Comparison of ENCODE assay signal across 19 cellular contexts in the genomic region with DNA sequence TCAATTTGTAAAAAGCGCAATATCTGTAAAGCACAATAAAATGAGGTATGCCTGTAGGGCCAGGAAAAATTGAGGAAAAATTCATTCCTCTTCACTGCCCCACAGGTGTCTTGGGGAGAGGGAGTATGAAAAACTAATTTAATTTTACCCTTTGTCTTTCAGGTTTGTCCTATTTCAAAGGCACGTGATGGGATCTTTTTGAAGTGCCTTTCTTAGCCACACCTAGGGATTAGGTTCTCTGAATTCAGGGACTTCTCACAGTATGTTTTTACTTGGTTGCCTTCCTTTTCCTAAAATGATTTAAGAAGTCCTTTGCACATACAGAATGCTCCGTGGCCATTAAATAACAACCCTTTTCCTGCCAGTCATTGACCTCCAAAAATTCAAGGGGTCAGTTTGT.
DNase-seq lines count a peak whose midpoint lies in the region; ATAC-seq and TF ChIP-seq lines count a peak whose summit lies in the region.
"Had no signal": no experiment of that assay in that cellular context is flagged by ENCODE, and none has a peak within 500 bp of the region (broad histone marks: within the 10 kb centered on the region; RNA-seq: fewer than 3 reads in every experiment).

No MANE protein-coding gene starts in this region.

- no peak overlapping the region for H2BK5ac ChIP-seq in H9 (ENCODE audit: insufficient read length, low read length)

- H3K27me3 Mint-ChIP-seq in activated CD4-positive, alpha-beta memory T cell treated with anti-CD3 and anti-CD28 coated beads for 36 hours = no peaks in the 10 kb centered on the region
- H3K27me3 Mint-ChIP-seq in activated CD4-positive, alpha-beta memory T cell treated with anti-CD3 and anti-CD28 coated beads, Interleukin-2, amount 10 ng/mL, durations not matched to agents 7 days and 5 days = no peaks in the 10 kb centered on the region
- H3K27me3 Mint-ChIP-seq in H9 (ENCODE audit: low read depth) = no peaks in the 10 kb centered on the region
- no peaks in the 10 kb centered on the region for H3K27me3 Mint-ChIP-seq in T-helper 17 cell
- H3K27me3 Mint-ChIP-seq in naive B cell = no peaks in the 10 kb centered on the region
- H3K27me3 Mint-ChIP-seq: stimulated activated naive CD8-positive, alpha-beta T cell treated with anti-CD3 and anti-CD28 coated beads, Interleukin-15, amount 100 ng/mL, for 72 hours had no signal

- H3K27ac ChIP-seq in H9 (ENCODE audit: insufficient read length, low read depth, low read length) = peak overlapping the region; percentile 27
- no peak overlapping the region for H3K27ac ChIP-seq in substantia nigra (ENCODE audit: low read depth, low read length, poor library complexity, severe bottlenecking)
- H3K27ac ChIP-seq: SJSA1 had no signal

- H3K23ac ChIP-seq in H9 (ENCODE audit: insufficient read length, low read depth, low read length) = no peak overlapping the region

- H3K79me2 ChIP-seq in H9 (ENCODE audit: insufficient read depth, low read length) = peaks cover 3% of the 10 kb centered on the region; the same call in 1 of the 2 replicates

- H3K23me2 ChIP-seq in H9 (ENCODE audit: insufficient read length, low read depth, low read length, poor library complexity, severe bottlenecking) = no peaks in the 10 kb centered on the region

- H3K9me3 Mint-ChIP-seq in activated CD4-positive, alpha-beta memory T cell treated with anti-CD3 and anti-CD28 coated beads for 36 hours = peaks cover 3% of the 10 kb centered on the region
- no peaks in the 10 kb centered on the region for H3K9me3 Mint-ChIP-seq in activated CD4-positive, alpha-beta memory T cell treated with anti-CD3 and anti-CD28 coated beads, Interleukin-2, amount 10 ng/mL, durations not matched to agents 7 days and 5 days
- H3K9me3 Mint-ChIP-seq in H9 = peaks cover 14 to 18% of the 10 kb centered on the region in 2 experiments
- peaks cover 0 to 4% (median 0%) of the 10 kb centered on the region in 7 donors for H3K9me3 Mint-ChIP-seq in naive B cell

- no CpG with 5 or more reads among the region's 3 CpGs for WGBS in H9 (ENCODE audit: extremely low coverage, insufficient read length, low lambda C conversion rate)

- H3K27me3 ChIP-seq in H9 (ENCODE audit: insufficient read depth, low read length) = no peaks in the 10 kb centered on the region
- H3K27me3 ChIP-seq: SJSA1 had no signal

- no peak overlapping the region for H4K8ac ChIP-seq in H9 (replicated peaks; ENCODE audit: insufficient read length, low read depth, low read length)

- H4K5ac ChIP-seq in H9 (ENCODE audit: insufficient read length, low read depth, low read length) = no peak overlapping the region

- TF ChIP-seq CTCF in H9 (conservative IDR thresholded peaks at IDR 0.05) = no peak

- H2BK12ac ChIP-seq in H9 (ENCODE audit: insufficient read length, low read depth, low read length) = no peak overlapping the region

- no peak overlapping the region for H4K91ac ChIP-seq in H9 (ENCODE audit: insufficient read length, low read depth, low read length)

- no peak overlapping the region for H3T11ph ChIP-seq in H9 (ENCODE audit: low read length)

- no peaks in the 10 kb centered on the region for H3K9me3 ChIP-seq in H9 (ENCODE audit: control insufficient read depth, low read depth, low read length)
- no peaks in the 10 kb centered on the region for H3K9me3 ChIP-seq in T-helper 17 cell (ENCODE audit: control insufficient read depth, low read length, poor library complexity, severe bottlenecking)

- H3K4ac ChIP-seq in H9 (ENCODE audit: low read depth, low read length) = no peak overlapping the region

- ATAC-seq in T-helper 17 cell = no peak
- ATAC-seq in naive B cell (ENCODE audit: low read depth in 2 of 2) = no peak
- ATAC-seq in GM18873 (IDR thresholded peaks at IDR 0.05; ENCODE audit: low FRiP score, unreplicated experiment) = no peak
- no peak for ATAC-seq in GM18861 (IDR thresholded peaks at IDR 0.05; ENCODE audit: unreplicated experiment)
- ATAC-seq: stimulated activated naive CD8-positive, alpha-beta T cell treated with anti-CD3 and anti-CD28 coated beads, Interleukin-15, amount 100 ng/mL, for 72 hours had no signal

- H2AFZ ChIP-seq in H9 (ENCODE audit: low read length) = no peak overlapping the region

- no peak overlapping the region for H3K14ac ChIP-seq in H9 (ENCODE audit: insufficient read depth, low read length)

- no peak overlapping the region for H3K18ac ChIP-seq in H9 (ENCODE audit: insufficient read length, low read depth, low read length)

- no peak overlapping the region for H2AK5ac ChIP-seq in H9 (ENCODE audit: insufficient read length, low read length)

- POLR2A ChIA-PET in activated CD4-positive, alpha-beta memory T cell treated with anti-CD3 and anti-CD28 coated beads for 36 hours (lab: Charles Lee) = no interaction called here
- POLR2A ChIA-PET in activated CD4-positive, alpha-beta memory T cell treated with anti-CD3 and anti-CD28 coated beads, Interleukin-2, amount 10 ng/mL, durations not matched to agents 7 days and 5 days (lab: Charles Lee) = no interaction called here

- intact Hi-C loops in activated CD4-positive, alpha-beta memory T cell treated with anti-CD3 and anti-CD28 coated beads for 36 hours (cut with micrococcal nuclease) = no loop called here

- H3K4me2 ChIP-seq in H9 (ENCODE audit: insufficient read depth, insufficient read length, low read length) = no peak overlapping the region

- H3K27ac Mint-ChIP-seq in activated CD4-positive, alpha-beta memory T cell treated with anti-CD3 and anti-CD28 coated beads for 36 hours = peak overlapping the region; percentile 51
- H3K27ac Mint-ChIP-seq in activated CD4-positive, alpha-beta memory T cell treated with anti-CD3 and anti-CD28 coated beads, Interleukin-2, amount 10 ng/mL, durations not matched to agents 7 days and 5 days = no peak overlapping the region
- H3K27ac Mint-ChIP-seq in H9 (peak overlapping the region in 1 of 3 experiments; percentile 92; a peak in 3 of 7 replicates), T-helper 17 cell (peak overlapping the region; percentile 70), naive B cell (peak overlapping the region; percentile 57 to 90 (median 81))
- H3K27ac Mint-ChIP-seq: stimulated activated naive CD8-positive, alpha-beta T cell treated with anti-CD3 and anti-CD28 coated beads, Interleukin-15, amount 100 ng/mL, for 72 hours had no signal

- CTCF ChIA-PET in activated CD4-positive, alpha-beta memory T cell treated with anti-CD3 and anti-CD28 coated beads for 36 hours (lab: Charles Lee) = no interaction called here
- CTCF ChIA-PET in activated CD4-positive, alpha-beta memory T cell treated with anti-CD3 and anti-CD28 coated beads, Interleukin-2, amount 10 ng/mL, durations not matched to agents 7 days and 5 days (lab: Charles Lee) = no interaction called here

- H3K4me3 Mint-ChIP-seq in activated CD4-positive, alpha-beta memory T cell treated with anti-CD3 and anti-CD28 coated beads for 36 hours = no peak overlapping the region
- no peak overlapping the region for H3K4me3 Mint-ChIP-seq in activated CD4-positive, alpha-beta memory T cell treated with anti-CD3 and anti-CD28 coated beads, Interleukin-2, amount 10 ng/mL, durations not matched to agents 7 days and 5 days
- H3K4me3 Mint-ChIP-seq in H9 (no peak overlapping the region; a peak in 1 of 5 replicates), T-helper 17 cell (no peak overlapping the region), naive B cell (peak overlapping the region in 2 of 8 donors; percentile 34 to 40)
- H3K4me3 Mint-ChIP-seq: CD14-positive monocyte; stimulated activated naive CD8-positive, alpha-beta T cell treated with anti-CD3 and anti-CD28 coated beads, Interleukin-15, amount 100 ng/mL, for 72 hours had no signal

- no peak for DNase-seq in activated CD4-positive, alpha-beta memory T cell treated with anti-CD3 and anti-CD28 coated beads for 36 hours
- no peak for DNase-seq in activated CD4-positive, alpha-beta memory T cell treated with anti-CD3 and anti-CD28 coated beads, Interleukin-2, amount 10 ng/mL, durations not matched to agents 7 days and 5 days
- DNase-seq in H9 (no peak), T-helper 17 cell (no peak), naive B cell (no peak), substantia nigra (lab: John Stamatoyannopoulos, UW) (no peak)
- DNase-seq: amygdala; DMS79; effector CD8-positive, alpha-beta T cell; NCI-H2029; NCI-H524 treated with DMSO at 0.1 percent for 48 hours; nucleus accumbens; OCI-M1; stimulated activated naive CD8-positive, alpha-beta T cell treated with anti-CD3 and anti-CD28 coated beads, Interleukin-15, amount 100 ng/mL, for 72 hours; T-helper 9 cell had no signal

- peaks cover 3% of the 10 kb centered on the region; the same call in 1 of the 2 replicates for H3K4me1 ChIP-seq in H9 (ENCODE audit: insufficient read depth, low read length)

- H2BK20ac ChIP-seq in H9 (ENCODE audit: low read depth, low read length, poor library complexity, severe bottlenecking) = no peak overlapping the region

- H2BK15ac ChIP-seq in H9 (ENCODE audit: low read depth, low read length) = no peak overlapping the region

- H3K79me1 ChIP-seq in H9 (ENCODE audit: insufficient read depth, low read depth, low read length, poor library complexity, severe bottlenecking) = no peaks in the 10 kb centered on the region

- H4K20me1 ChIP-seq in H9 (ENCODE audit: control insufficient read depth, insufficient read depth, insufficient read length) = no peaks in the 10 kb centered on the region

- peaks cover 23% of the 10 kb centered on the region for H3K36me3 Mint-ChIP-seq in activated CD4-positive, alpha-beta memory T cell treated with anti-CD3 and anti-CD28 coated beads for 36 hours
- H3K36me3 Mint-ChIP-seq in activated CD4-positive, alpha-beta memory T cell treated with anti-CD3 and anti-CD28 coated beads, Interleukin-2, amount 10 ng/mL, durations not matched to agents 7 days and 5 days (ENCODE audit: low read depth) = peaks cover 30% of the 10 kb centered on the region
- H3K36me3 Mint-ChIP-seq in H9 (ENCODE audit: insufficient read depth in 1 of 3, low read depth in 3 of 3) (peaks cover 8 to 20% (median 9%) of the 10 kb centered on the region in 3 experiments), T-helper 17 cell (ENCODE audit: low read depth) (peaks cover 5% of the 10 kb centered on the region), naive B cell (peaks cover 13 to 18% of the 10 kb centered on the region in 2 donors)

- no peak overlapping the region for H2BK120ac ChIP-seq in H9 (ENCODE audit: low read depth, low read length, poor library complexity, severe bottlenecking)

- H3K56ac ChIP-seq in H9 (ENCODE audit: insufficient read length, low read depth, low read length) = no peak overlapping the region

- no peak overlapping the region for H3K9ac ChIP-seq in H9 (ENCODE audit: extremely low read depth, insufficient read length, low read length)

- peaks cover 62% of the 10 kb centered on the region for H3K4me1 Mint-ChIP-seq in activated CD4-positive, alpha-beta memory T cell treated with anti-CD3 and anti-CD28 coated beads for 36 hours (ENCODE audit: low read depth)
- H3K4me1 Mint-ChIP-seq in activated CD4-positive, alpha-beta memory T cell treated with anti-CD3 and anti-CD28 coated beads, Interleukin-2, amount 10 ng/mL, durations not matched to agents 7 days and 5 days = peaks cover 65% of the 10 kb centered on the region
- H3K4me1 Mint-ChIP-seq in H9 = peaks cover 48 to 51% of the 10 kb centered on the region in 2 experiments
- H3K4me1 Mint-ChIP-seq in T-helper 17 cell = peaks cover 45% of the 10 kb centered on the region
- H3K4me1 Mint-ChIP-seq in naive B cell = peaks cover 62 to 82% (median 67%) of the 10 kb centered on the region in 3 donors
